In genomic region chr6:128474933-128475332, GRCh38 we compare ENCODE assay signal across 20 cellular contexts.
"Had no signal": no experiment of that assay in that cellular context is flagged by ENCODE, and none has a peak within 500 bp of the region (broad histone marks: within the 10 kb centered on the region; RNA-seq: fewer than 3 reads in every experiment).

No MANE protein-coding gene starts in this region.

- H2AFZ ChIP-seq: parathyroid adenoma had no signal

- H3K36me3 ChIP-seq: colonic mucosa, gastrocnemius medialis, neutrophil, right lobe of liver, suprapubic skin, transverse colon, upper lobe of right lung, uterus had no signal

- H3K27ac ChIP-seq: colonic mucosa, gastrocnemius medialis, neutrophil, parathyroid adenoma, right lobe of liver, suprapubic skin, transverse colon, upper lobe of right lung, uterus had no signal

- H3K4me3 ChIP-seq: colonic mucosa, gastrocnemius medialis, lung, right lobe of liver, suprapubic skin, transverse colon, upper lobe of right lung, uterus had no signal

- DNase-seq: colonic mucosa; dermis blood vessel endothelial cell; effector memory CD4-positive, alpha-beta T cell; gastrocnemius medialis; head of caudate nucleus; left ventricle myocardium superior; natural killer cell; right lobe of liver; small intestine; stimulated activated CD4-positive, alpha-beta T cell treated with anti-CD3 and anti-CD28 coated beads, Interleukin-15, amount 100 ng/mL, for 24 hours; stimulated activated CD4-positive, alpha-beta T cell treated with anti-CD3 and anti-CD28 coated beads, Interleukin-2, amount 100 ng/mL, for 48 hours; stimulated activated naive B cell treated with anti-CD40 and anti-IgM and Interleukin-4, amounts not matched to agents 10 μg/mL and 1 μg/mL and 100 μg/mL, for 72 hours; stimulated activated naive CD8-positive, alpha-beta T cell treated with anti-CD3 and anti-CD28 coated beads, Interleukin-15, amount 100 ng/mL, for 72 hours; transverse colon; upper lobe of right lung; uterus had no signal

- H3K27me3 ChIP-seq: colonic mucosa, gastrocnemius medialis, neutrophil, right lobe of liver, suprapubic skin, transverse colon, upper lobe of right lung, uterus had no signal

- H3K4me1 ChIP-seq: colonic mucosa, parathyroid adenoma, uterus had no signal

- H3K9me3 ChIP-seq: colonic mucosa, gastrocnemius medialis, neutrophil, right lobe of liver, suprapubic skin, transverse colon, upper lobe of right lung, uterus had no signal

- H3K9ac ChIP-seq: parathyroid adenoma had no signal

- ATAC-seq: gastrocnemius medialis; left ventricle myocardium superior; natural killer cell; right lobe of liver; stimulated activated naive B cell treated with anti-CD40 and anti-IgM and Interleukin-4, amounts not matched to agents 10 μg/mL and 1 μg/mL and 100 μg/mL, for 72 hours; stimulated activated naive CD8-positive, alpha-beta T cell treated with anti-CD3 and anti-CD28 coated beads, Interleukin-15, amount 100 ng/mL, for 72 hours; upper lobe of right lung had no signal
